In the genomic region with DNA sequence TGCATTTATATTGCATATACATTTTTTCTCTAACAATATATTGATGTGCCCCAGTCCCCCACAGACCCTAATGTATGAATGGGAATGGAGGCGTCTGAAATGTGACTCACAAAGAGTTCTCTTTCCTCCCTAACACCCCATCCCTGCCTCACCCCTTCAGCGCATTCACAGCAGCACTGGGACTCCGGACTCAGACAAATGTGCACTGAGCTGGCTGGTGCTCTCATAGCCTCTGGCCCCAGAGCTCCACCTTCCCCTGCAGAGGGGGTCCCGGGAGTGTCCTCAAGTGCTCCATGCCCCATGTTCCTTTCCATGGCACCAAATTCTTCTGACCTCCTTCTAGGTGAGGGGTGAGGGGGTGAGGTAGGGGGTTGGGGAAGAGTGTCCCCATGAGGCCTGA, we compare ENCODE assay signal across 9 cellular contexts. TPM values are rescaled to one million over a fixed set of nuclear protein-coding genes. Genes with fewer than 3 reads are reported as not detected.
A peak's percentile ranks its signal among the peaks of the same experiment; 100 is the strongest.
DNase-seq lines count a peak whose midpoint lies in the region; ATAC-seq and TF ChIP-seq lines count a peak whose summit lies in the region.
"Had no signal": no experiment of that assay in that cellular context is flagged by ENCODE, and none has a peak within 500 bp of the region (broad histone marks: within the 10 kb centered on the region; RNA-seq: fewer than 3 reads in every experiment).

No MANE protein-coding gene starts in this region.

- H3K36me3 Mint-ChIP-seq in activated T-cell treated with anti-CD3 and anti-CD28 coated beads, Interleukin-2, amount 50 U/mL, for 72 hours (ENCODE audit: insufficient read depth in 2 of 2) = peaks cover 1 to 3% of the 10 kb centered on the region in 2 donors
- peaks cover 3% of the 10 kb centered on the region for H3K36me3 Mint-ChIP-seq in activated CD4-positive, alpha-beta memory T cell treated with anti-CD3 and anti-CD28 coated beads for 36 hours

- H3K4me3 Mint-ChIP-seq in activated T-cell treated with anti-CD3 and anti-CD28 coated beads, Interleukin-2, amount 50 U/mL, for 72 hours = peak overlapping the region; percentile 66 to 96
- H3K4me3 Mint-ChIP-seq in activated CD4-positive, alpha-beta memory T cell treated with anti-CD3 and anti-CD28 coated beads for 36 hours = peak overlapping the region; percentile 64

- DNase-seq in activated T-cell treated with anti-CD3 and anti-CD28 coated beads, Interleukin-2, amount 50 U/mL, for 72 hours = no peak
- DNase-seq in activated T-cell treated with anti-CD3 and anti-CD28 coated beads, Interleukin-2, amount 50 U/mL, for 48 hours = no peak
- DNase-seq in activated CD4-positive, alpha-beta memory T cell treated with anti-CD3 and anti-CD28 coated beads for 36 hours = no peak
- DNase-seq in tibial artery (no peak), SK-N-DZ (ENCODE audit: low spot score) (no peak)
- DNase-seq: NCI-H2081 had no signal

- H3K36me3 ChIP-seq in tibial artery = no peaks in the 10 kb centered on the region

- peaks cover 39% of the 10 kb centered on the region for H3K4me1 Mint-ChIP-seq in activated T-cell treated with anti-CD3 and anti-CD28 coated beads, Interleukin-2, amount 50 U/mL, for 72 hours (ENCODE audit: low read depth)
- peaks cover 16% of the 10 kb centered on the region for H3K4me1 Mint-ChIP-seq in activated CD4-positive, alpha-beta memory T cell treated with anti-CD3 and anti-CD28 coated beads for 36 hours (ENCODE audit: low read depth)

- H3K9me3 Mint-ChIP-seq in activated T-cell treated with anti-CD3 and anti-CD28 coated beads, Interleukin-2, amount 50 U/mL, for 72 hours = no peaks in the 10 kb centered on the region
- H3K9me3 Mint-ChIP-seq in activated CD4-positive, alpha-beta memory T cell treated with anti-CD3 and anti-CD28 coated beads for 36 hours = no peaks in the 10 kb centered on the region

- H3K4me3 ChIP-seq in iPS-18c (ENCODE audit: insufficient read depth, low read depth, low read length) (peak overlapping the region; percentile 89; the same call in 1 of the 2 replicates), tibial artery (peak overlapping the region; percentile 73 to 82)

- no peak for TF ChIP-seq CTCF in tibial artery (IDR thresholded peaks at IDR 0.05)

- H3K27ac ChIP-seq in tibial artery = peak overlapping the region; percentile 98 to 99

- H3K9me3 ChIP-seq in iPS-18c (ENCODE audit: control insufficient read depth, insufficient read depth, low read length) (no peaks in the 10 kb centered on the region), tibial artery (no peaks in the 10 kb centered on the region)

- peaks cover 38% of the 10 kb centered on the region for H3K27me3 Mint-ChIP-seq in activated T-cell treated with anti-CD3 and anti-CD28 coated beads, Interleukin-2, amount 50 U/mL, for 72 hours (ENCODE audit: low read depth)
- peaks cover 20% of the 10 kb centered on the region for H3K27me3 Mint-ChIP-seq in activated CD4-positive, alpha-beta memory T cell treated with anti-CD3 and anti-CD28 coated beads for 36 hours

- CTCF ChIA-PET in activated CD4-positive, alpha-beta memory T cell treated with anti-CD3 and anti-CD28 coated beads for 36 hours (lab: Charles Lee) = interaction anchor here (1.3 to 1.9 kb wide), 3 partner anchors 16 to 443 kb away, joined by 3 to 8 read pairs (median 7); no protein-coding TSS in a partner anchor

- no peaks in the 10 kb centered on the region for H3K27me3 ChIP-seq in tibial artery

- POLR2A ChIA-PET in activated CD4-positive, alpha-beta memory T cell treated with anti-CD3 and anti-CD28 coated beads for 36 hours (lab: Charles Lee) = interaction anchor here (2.0 kb wide), 1 partner anchor 17 kb away, joined by 8 read pairs; no protein-coding TSS in a partner anchor

- H3K4me1 ChIP-seq in tibial artery = peaks cover 5 to 21% (median 18%) of the 10 kb centered on the region in 4 donors

- H3K27ac Mint-ChIP-seq in activated T-cell treated with anti-CD3 and anti-CD28 coated beads, Interleukin-2, amount 50 U/mL, for 72 hours = no peak overlapping the region
- H3K27ac Mint-ChIP-seq in activated CD4-positive, alpha-beta memory T cell treated with anti-CD3 and anti-CD28 coated beads for 36 hours = peak overlapping the region; percentile 23

- no peak for ATAC-seq in activated T-cell treated with anti-CD3 and anti-CD28 coated beads, Interleukin-2, amount 50 U/mL, for 72 hours (replicated peaks in 1 of 2)
- no peak for ATAC-seq in HG03457 (IDR thresholded peaks at IDR 0.05; ENCODE audit: unreplicated experiment)
- no peak for ATAC-seq in HG03196 (IDR thresholded peaks at IDR 0.05; ENCODE audit: unreplicated experiment)

- intact Hi-C loops in activated CD4-positive, alpha-beta memory T cell treated with anti-CD3 and anti-CD28 coated beads for 36 hours (cut with micrococcal nuclease) = loop anchor here (10.0 kb wide), 1 partner anchor 439 kb away; no protein-coding TSS in a partner anchor
- intact Hi-C loops in tibial artery (cut with DNase I; ENCODE audit: low total_unique reads) = no loop called here

RNA-seq across cellular contexts. Expression of gene NPTX1, which starts 20.6 kb away (rescaled TPM):
- 1 to 10 TPM in 1 of 2 donors, under 1 TPM in 1; 0.83 to 6.1 TPM for total RNA-seq in activated T-cell treated with anti-CD3 and anti-CD28 coated beads, Interleukin-2, amount 50 U/mL, for 72 hours
- total RNA-seq in activated CD4-positive, alpha-beta memory T cell treated with anti-CD3 and anti-CD28 coated beads for 36 hours = 1 to 10 TPM; 1.2 to 1.4 TPM
- 0.77 and 0.99 TPM in 2 replicates for polyA plus RNA-seq in SK-N-DZ (2014; cell fraction: cytosol; rRNA removed)
- polyA plus RNA-seq in SK-N-DZ (2014; cell fraction: nucleus; rRNA removed) = 1.5 and 2.0 TPM in 2 replicates

RNA-seq across cellular contexts. Expression of gene ENDOV, which starts 40.8 kb away (rescaled TPM):
- 10 to 100 TPM; 25.3 to 29.0 TPM for total RNA-seq in activated T-cell treated with anti-CD3 and anti-CD28 coated beads, Interleukin-2, amount 50 U/mL, for 72 hours
- total RNA-seq in activated CD4-positive, alpha-beta memory T cell treated with anti-CD3 and anti-CD28 coated beads for 36 hours = 10 to 100 TPM; 16.1 to 16.3 TPM
- polyA plus RNA-seq in SK-N-DZ (2014; cell fraction: cytosol; rRNA removed) = 14.7 and 15.9 TPM in 2 replicates
- polyA plus RNA-seq in SK-N-DZ (2014; cell fraction: nucleus; rRNA removed) = 13.5 and 24.7 TPM in 2 replicates
